ENCODE assay signal across 8 cellular contexts in genomic region chr12:48118491-48118890, GRCh38. TPM values are rescaled to one million over a fixed set of nuclear protein-coding genes. Genes with fewer than 3 reads are reported as not detected.
DNase-seq lines count a peak whose midpoint lies in the region; ATAC-seq and TF ChIP-seq lines count a peak whose summit lies in the region.

No MANE protein-coding gene starts in this region.

- peaks cover 5% of the 10 kb centered on the region for H3K36me3 Mint-ChIP-seq in activated T-helper 1 cell treated with anti-CD3 and anti-CD28 coated beads, Interleukin-12 subunit alpha, Interleukin-12 subunit beta, Interleukin-2, Interleukin-4 antibody, amounts not matched to agents 30 ng/mL and 10 ng/mL and 1 ng/mL, durations not matched to agents 14 hours and 24 hours and 36 hours (ENCODE audit: low read depth)

- H3K4me3 Mint-ChIP-seq in activated T-helper 1 cell treated with anti-CD3 and anti-CD28 coated beads, Interleukin-12 subunit alpha, Interleukin-12 subunit beta, Interleukin-2, Interleukin-4 antibody, amounts not matched to agents 30 ng/mL and 10 ng/mL and 1 ng/mL, durations not matched to agents 14 hours and 24 hours and 36 hours = peak overlapping the region; percentile 98

- H3K27ac ChIP-seq in 22Rv1 (peak overlapping the region; percentile 73), HCT116 (ENCODE audit: low read depth, low read length) (no peak overlapping the region; the same call in 1 of the 2 replicates), lower lobe of right lung (no peak overlapping the region)

- DNase-seq in HCT116 (ENCODE audit: low read depth, low spot score) (no peak), lower lobe of right lung (no peak), NCI-H1694 treated with DMSO at 0.1 percent for 48 hours (lab: John Stamatoyannopoulos, UW) (no peak), HPDE6-E6E7 (ENCODE audit: extremely low spot score) (no peak), 8988T (no peak)
- no peak for DNase-seq in activated T-helper 1 cell treated with anti-CD3 and anti-CD28 coated beads, Interleukin-12 subunit alpha, Interleukin-12 subunit beta, Interleukin-2, Interleukin-4 antibody, amounts not matched to agents 30 ng/mL and 10 ng/mL and 1 ng/mL, durations not matched to agents 14 hours and 24 hours and 36 hours (ENCODE audit: low spot score)

- no peaks in the 10 kb centered on the region for H4K20me1 ChIP-seq in HCT116 (ENCODE audit: insufficient read depth)

- no peak overlapping the region for H3K27ac Mint-ChIP-seq in activated T-helper 1 cell treated with anti-CD3 and anti-CD28 coated beads, Interleukin-12 subunit alpha, Interleukin-12 subunit beta, Interleukin-2, Interleukin-4 antibody, amounts not matched to agents 30 ng/mL and 10 ng/mL and 1 ng/mL, durations not matched to agents 14 hours and 24 hours and 36 hours

- peak overlapping the region; percentile 86 for H3K4me2 ChIP-seq in HCT116 (ENCODE audit: low read length)

- ATAC-seq in HCT116 (no peak), lower lobe of right lung (peak in 1 of 2 donors; percentile 63), GM18858 (IDR thresholded peaks at IDR 0.05; ENCODE audit: unreplicated experiment) (no peak)

- H3K79me2 ChIP-seq in HCT116 (ENCODE audit: insufficient read depth, low read length) = peaks cover 25% of the 10 kb centered on the region

- TF ChIP-seq RAD21 in HCT116 (IDR thresholded peaks at IDR 0.05; ENCODE audit: low read depth) = no peak

- H3K4me3 ChIP-seq in HCT116 (replicated peaks in 1 of 2; ENCODE audit: low read depth in 1 of 2, low read length in 2 of 2) (peak overlapping the region; percentile 79 to 93), lower lobe of right lung (peak overlapping the region; percentile 70)

- peaks cover 17% of the 10 kb centered on the region for H3K4me1 Mint-ChIP-seq in activated T-helper 1 cell treated with anti-CD3 and anti-CD28 coated beads, Interleukin-12 subunit alpha, Interleukin-12 subunit beta, Interleukin-2, Interleukin-4 antibody, amounts not matched to agents 30 ng/mL and 10 ng/mL and 1 ng/mL, durations not matched to agents 14 hours and 24 hours and 36 hours (ENCODE audit: low read depth)

- H2AFZ ChIP-seq in HCT116 (ENCODE audit: low read depth, low read length, poor library complexity, severe bottlenecking) = peak overlapping the region; percentile 5

- RAD21 ChIA-PET in HCT116 (lab: Charles Lee; ENCODE audit: low non-redundant PET in 1 of 2, low total read pairs in 2 of 2, uncharacterized antibody in 2 of 2, unreplicated experiment in 2 of 2) = no interaction called here

- POLR2A ChIA-PET in HCT116 (lab: Charles Lee) = interaction anchor here (1.0 to 1.4 kb wide), 3 partner anchors 8 to 34 kb away, joined by 3 to 6 read pairs (median 3); partner anchors contain the start of gene SENP1

- no peak for TF ChIP-seq POLR2A in HCT116 (IDR thresholded peaks at IDR 0.05; ENCODE audit: borderline replicate concordance, extremely low read depth, insufficient read depth, insufficient read length)

- H3K9me3 ChIP-seq in HCT116 (ENCODE audit: control insufficient read depth in 1 of 2, insufficient read depth in 1 of 2, low read depth in 1 of 2, low read length in 2 of 2) (no peaks in the 10 kb centered on the region), lower lobe of right lung (no peaks in the 10 kb centered on the region)

- H3K9ac ChIP-seq in HCT116 (ENCODE audit: low read length) = peak overlapping the region; percentile 81; the same call in 1 of the 2 replicates

- no TSS peak for BruUV-seq in HCT116 (replicated peaks; lab: Mats Ljungman, UMichigan)

- H3K4me1 ChIP-seq in HCT116 (ENCODE audit: control insufficient read depth in 1 of 2, insufficient read depth in 2 of 2, low read length in 2 of 2) = peaks cover 12 to 17% of the 10 kb centered on the region in 2 experiments
- no peaks in the 10 kb centered on the region for H3K4me1 ChIP-seq in lower lobe of right lung

- CTCF ChIA-PET in HCT116 (lab: Charles Lee) = interaction anchor here (0.7 to 1.3 kb wide), 3 partner anchors 39 to 213 kb away, joined by 3 read pairs; partner anchors contain the start of gene ASB8

- intact Hi-C loops in HCT116 (cut with micrococcal nuclease) = no loop called here
- intact Hi-C loops in activated T-helper 1 cell treated with anti-CD3 and anti-CD28 coated beads, Interleukin-12 subunit alpha, Interleukin-12 subunit beta, Interleukin-2, Interleukin-4 antibody, amounts not matched to agents 30 ng/mL and 10 ng/mL and 1 ng/mL, durations not matched to agents 14 hours and 24 hours and 36 hours (cut with micrococcal nuclease) = no loop called here
- intact Hi-C loops in lower lobe of right lung (cut with DNase I) = no loop called here

- H3K36me3 ChIP-seq in HCT116 (ENCODE audit: control insufficient read depth in 1 of 2, insufficient read depth in 2 of 2, low read length in 2 of 2) (peaks cover 8 to 9% of the 10 kb centered on the region in 2 experiments; a peak in 3 of 4 replicates), lower lobe of right lung (peaks cover 10% of the 10 kb centered on the region)

- TF ChIP-seq CTCF in 22Rv1 (IDR thresholded peaks at IDR 0.05) (no peak), HCT116 (IDR thresholded peaks at IDR 0.05 in 2 of 3, conservative IDR thresholded peaks at IDR 0.05 in 1 of 3; ENCODE audit: borderline replicate concordance in 1 of 3, insufficient read depth in 1 of 3, low read depth in 2 of 3, low read length in 2 of 3) (no peak), lower lobe of right lung (IDR thresholded peaks at IDR 0.05) (no peak)

- H3K27me3 ChIP-seq in HCT116 (ENCODE audit: insufficient read depth, low read length) = 0 out of 2 replicates have a peak, but pooled peaks cover 4% of the 10 kb centered on the region
- no peaks in the 10 kb centered on the region for H3K27me3 ChIP-seq in lower lobe of right lung (ENCODE audit: low read depth)

- no peaks in the 10 kb centered on the region for H3K9me2 ChIP-seq in HCT116 (ENCODE audit: insufficient read depth)

- H3K27me3 Mint-ChIP-seq in activated T-helper 1 cell treated with anti-CD3 and anti-CD28 coated beads, Interleukin-12 subunit alpha, Interleukin-12 subunit beta, Interleukin-2, Interleukin-4 antibody, amounts not matched to agents 30 ng/mL and 10 ng/mL and 1 ng/mL, durations not matched to agents 14 hours and 24 hours and 36 hours (ENCODE audit: insufficient read depth) = peaks cover 10% of the 10 kb centered on the region

- H3K9me3 Mint-ChIP-seq in activated T-helper 1 cell treated with anti-CD3 and anti-CD28 coated beads, Interleukin-12 subunit alpha, Interleukin-12 subunit beta, Interleukin-2, Interleukin-4 antibody, amounts not matched to agents 30 ng/mL and 10 ng/mL and 1 ng/mL, durations not matched to agents 14 hours and 24 hours and 36 hours = no peaks in the 10 kb centered on the region

TF ChIP-seq in HCT116, 20 proteins besides CTCF, POLR2A, EP300 and RAD21:
- no peak for TF ChIP-seq EZH2 (IDR thresholded peaks at IDR 0.05)
TF ChIP-seq in HCT116: peak in this region for 0.

RNA-seq across cellular contexts. Expression of gene PFKM, which starts 0.7 kb away (rescaled TPM):
- total RNA-seq in HCT116 (2021; ENCODE audit: unreplicated experiment) = 144 TPM
- polyA plus RNA-seq in HCT116 (2012) = 77.6 and 87.3 TPM in 2 replicates
- 59.7 and 68.4 TPM in 2 replicates for total RNA-seq in activated T-helper 1 cell treated with anti-CD3 and anti-CD28 coated beads, Interleukin-12 subunit alpha, Interleukin-12 subunit beta, Interleukin-2, Interleukin-4 antibody, amounts not matched to agents 30 ng/mL and 10 ng/mL and 1 ng/mL, durations not matched to agents 14 hours and 24 hours and 36 hours
- 39.1 TPM for total RNA-seq in lower lobe of right lung

RNA-seq across cellular contexts. Expression of gene SENP1, which starts 12.6 kb away (rescaled TPM):
- total RNA-seq in HCT116 (2021; ENCODE audit: unreplicated experiment) (17.7 TPM), lower lobe of right lung (17.2 TPM)
- polyA plus RNA-seq in HCT116 (2012) = 3.4 and 4.7 TPM in 2 replicates
- total RNA-seq in activated T-helper 1 cell treated with anti-CD3 and anti-CD28 coated beads, Interleukin-12 subunit alpha, Interleukin-12 subunit beta, Interleukin-2, Interleukin-4 antibody, amounts not matched to agents 30 ng/mL and 10 ng/mL and 1 ng/mL, durations not matched to agents 14 hours and 24 hours and 36 hours = 51.3 and 52.2 TPM in 2 replicates

RNA-seq across cellular contexts. Expression of gene ASB8, which starts 38.8 kb away (rescaled TPM):
- total RNA-seq in HCT116 (2021; ENCODE audit: unreplicated experiment) = 14.0 TPM
- 7.7 and 12.9 TPM in 2 replicates for polyA plus RNA-seq in HCT116 (2012)
- total RNA-seq in activated T-helper 1 cell treated with anti-CD3 and anti-CD28 coated beads, Interleukin-12 subunit alpha, Interleukin-12 subunit beta, Interleukin-2, Interleukin-4 antibody, amounts not matched to agents 30 ng/mL and 10 ng/mL and 1 ng/mL, durations not matched to agents 14 hours and 24 hours and 36 hours = 33.3 and 36.1 TPM in 2 replicates
- 40.9 TPM for total RNA-seq in lower lobe of right lung
